ENCODE assay signal across 1 cellular context in the genomic region with DNA sequence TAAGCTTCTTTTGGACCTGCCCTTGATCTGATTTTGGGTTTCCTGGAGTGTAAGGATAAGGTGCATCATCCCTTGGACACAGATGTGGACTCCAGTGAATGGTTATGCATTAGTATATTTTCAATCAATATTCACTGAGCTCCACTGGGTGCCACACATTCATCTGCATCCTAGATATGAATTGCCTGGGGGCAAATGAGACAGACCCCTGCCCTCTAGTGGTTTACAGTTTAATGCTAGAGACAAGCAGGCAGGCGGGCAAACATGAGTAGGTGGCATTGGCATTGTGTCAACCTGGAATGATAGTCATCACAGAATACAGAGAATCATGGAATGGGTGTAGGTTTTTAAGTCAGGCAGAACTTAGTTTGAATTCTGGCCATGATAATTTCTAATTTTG.
TF ChIP-seq lines count a peak whose summit lies in the region.

No MANE protein-coding gene starts in this region.

TF ChIP-seq in GM23338, 12 proteins besides CTCF, POLR2A, EP300 and RAD21 (continued from another document):
- TF ChIP-seq, protein P1, sequence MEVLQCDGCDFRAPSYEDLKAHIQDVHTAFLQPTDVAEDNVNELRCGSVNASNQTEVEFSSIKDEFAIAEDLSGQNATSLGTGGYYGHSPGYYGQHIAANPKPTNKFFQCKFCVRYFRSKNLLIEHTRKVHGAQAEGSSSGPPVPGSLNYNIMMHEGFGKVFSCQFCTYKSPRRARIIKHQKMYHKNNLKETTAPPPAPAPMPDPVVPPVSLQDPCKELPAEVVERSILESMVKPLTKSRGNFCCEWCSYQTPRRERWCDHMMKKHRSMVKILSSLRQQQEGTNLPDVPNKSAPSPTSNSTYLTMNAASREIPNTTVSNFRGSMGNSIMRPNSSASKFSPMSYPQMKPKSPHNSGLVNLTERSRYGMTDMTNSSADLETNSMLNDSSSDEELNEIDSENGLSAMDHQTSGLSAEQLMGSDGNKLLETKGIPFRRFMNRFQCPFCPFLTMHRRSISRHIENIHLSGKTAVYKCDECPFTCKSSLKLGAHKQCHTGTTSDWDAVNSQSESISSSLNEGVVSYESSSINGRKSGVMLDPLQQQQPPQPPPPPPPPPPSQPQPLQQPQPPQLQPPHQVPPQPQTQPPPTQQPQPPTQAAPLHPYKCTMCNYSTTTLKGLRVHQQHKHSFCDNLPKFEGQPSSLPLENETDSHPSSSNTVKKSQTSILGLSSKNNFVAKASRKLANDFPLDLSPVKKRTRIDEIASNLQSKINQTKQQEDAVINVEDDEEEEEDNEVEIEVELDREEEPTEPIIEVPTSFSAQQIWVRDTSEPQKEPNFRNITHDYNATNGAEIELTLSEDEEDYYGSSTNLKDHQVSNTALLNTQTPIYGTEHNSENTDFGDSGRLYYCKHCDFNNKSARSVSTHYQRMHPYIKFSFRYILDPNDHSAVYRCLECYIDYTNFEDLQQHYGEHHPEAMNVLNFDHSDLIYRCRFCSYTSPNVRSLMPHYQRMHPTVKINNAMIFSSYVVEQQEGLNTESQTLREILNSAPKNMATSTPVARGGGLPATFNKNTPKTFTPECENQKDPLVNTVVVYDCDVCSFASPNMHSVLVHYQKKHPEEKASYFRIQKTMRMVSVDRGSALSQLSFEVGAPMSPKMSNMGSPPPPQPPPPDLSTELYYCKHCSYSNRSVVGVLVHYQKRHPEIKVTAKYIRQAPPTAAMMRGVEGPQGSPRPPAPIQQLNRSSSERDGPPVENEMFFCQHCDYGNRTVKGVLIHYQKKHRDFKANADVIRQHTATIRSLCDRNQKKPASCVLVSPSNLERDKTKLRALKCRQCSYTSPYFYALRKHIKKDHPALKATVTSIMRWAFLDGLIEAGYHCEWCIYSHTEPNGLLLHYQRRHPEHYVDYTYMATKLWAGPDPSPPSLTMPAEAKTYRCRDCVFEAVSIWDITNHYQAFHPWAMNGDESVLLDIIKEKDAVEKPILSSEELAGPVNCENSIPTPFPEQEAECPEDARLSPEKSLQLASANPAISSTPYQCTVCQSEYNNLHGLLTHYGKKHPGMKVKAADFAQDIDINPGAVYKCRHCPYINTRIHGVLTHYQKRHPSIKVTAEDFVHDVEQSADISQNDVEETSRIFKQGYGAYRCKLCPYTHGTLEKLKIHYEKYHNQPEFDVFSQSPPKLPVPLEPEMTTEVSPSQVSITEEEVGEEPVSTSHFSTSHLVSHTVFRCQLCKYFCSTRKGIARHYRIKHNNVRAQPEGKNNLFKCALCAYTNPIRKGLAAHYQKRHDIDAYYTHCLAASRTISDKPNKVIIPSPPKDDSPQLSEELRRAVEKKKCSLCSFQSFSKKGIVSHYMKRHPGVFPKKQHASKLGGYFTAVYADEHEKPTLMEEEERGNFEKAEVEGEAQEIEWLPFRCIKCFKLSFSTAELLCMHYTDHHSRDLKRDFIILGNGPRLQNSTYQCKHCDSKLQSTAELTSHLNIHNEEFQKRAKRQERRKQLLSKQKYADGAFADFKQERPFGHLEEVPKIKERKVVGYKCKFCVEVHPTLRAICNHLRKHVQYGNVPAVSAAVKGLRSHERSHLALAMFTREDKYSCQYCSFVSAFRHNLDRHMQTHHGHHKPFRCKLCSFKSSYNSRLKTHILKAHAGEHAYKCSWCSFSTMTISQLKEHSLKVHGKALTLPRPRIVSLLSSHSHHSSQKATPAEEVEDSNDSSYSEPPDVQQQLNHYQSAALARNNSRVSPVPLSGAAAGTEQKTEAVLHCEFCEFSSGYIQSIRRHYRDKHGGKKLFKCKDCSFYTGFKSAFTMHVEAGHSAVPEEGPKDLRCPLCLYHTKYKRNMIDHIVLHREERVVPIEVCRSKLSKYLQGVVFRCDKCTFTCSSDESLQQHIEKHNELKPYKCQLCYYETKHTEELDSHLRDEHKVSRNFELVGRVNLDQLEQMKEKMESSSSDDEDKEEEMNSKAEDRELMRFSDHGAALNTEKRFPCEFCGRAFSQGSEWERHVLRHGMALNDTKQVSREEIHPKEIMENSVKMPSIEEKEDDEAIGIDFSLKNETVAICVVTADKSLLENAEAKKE (CRISPR knock-in tag; IDR thresholded peaks at IDR 0.05) = no peak
- no peak for TF ChIP-seq CREB1 (CRISPR knock-in tag; IDR thresholded peaks at IDR 0.05; ENCODE audit: low read depth)
- TF ChIP-seq, protein P2, sequence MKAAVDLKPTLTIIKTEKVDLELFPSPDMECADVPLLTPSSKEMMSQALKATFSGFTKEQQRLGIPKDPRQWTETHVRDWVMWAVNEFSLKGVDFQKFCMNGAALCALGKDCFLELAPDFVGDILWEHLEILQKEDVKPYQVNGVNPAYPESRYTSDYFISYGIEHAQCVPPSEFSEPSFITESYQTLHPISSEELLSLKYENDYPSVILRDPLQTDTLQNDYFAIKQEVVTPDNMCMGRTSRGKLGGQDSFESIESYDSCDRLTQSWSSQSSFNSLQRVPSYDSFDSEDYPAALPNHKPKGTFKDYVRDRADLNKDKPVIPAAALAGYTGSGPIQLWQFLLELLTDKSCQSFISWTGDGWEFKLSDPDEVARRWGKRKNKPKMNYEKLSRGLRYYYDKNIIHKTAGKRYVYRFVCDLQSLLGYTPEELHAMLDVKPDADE (IDR thresholded peaks at IDR 0.05) = no peak
- no peak for TF ChIP-seq NANOG (IDR thresholded peaks at IDR 0.05; ENCODE audit: borderline replicate concordance)
- no peak for TF ChIP-seq ZNF331 (CRISPR knock-in tag; IDR thresholded peaks at IDR 0.05; ENCODE audit: low read depth)
- no peak for TF ChIP-seq EZH2 (IDR thresholded peaks at IDR 0.05; ENCODE audit: low read depth, unreplicated experiment)
- TF ChIP-seq STAT1 (IDR thresholded peaks at IDR 0.05; ENCODE audit: unreplicated experiment) = no peak
- no peak for TF ChIP-seq POLR2AphosphoS5 (IDR thresholded peaks at IDR 0.05; ENCODE audit: low read depth)
